ENCODE assay signal across 28 cellular contexts in genomic region chr6:116828983-116829382, GRCh38. TPM values are rescaled to one million over a fixed set of nuclear protein-coding genes. Genes with fewer than 3 reads are reported as not detected.
"Had no signal": no experiment of that assay in that cellular context is flagged by ENCODE, and none has a peak within 500 bp of the region (broad histone marks: within the 10 kb centered on the region; RNA-seq: fewer than 3 reads in every experiment).

TSS of gene GPRC6A (minus strand) at chr6:116829083. CDS start at chr6:116829013, 70 bp downstream.

- DNase-seq: activated CD4-positive, alpha-beta memory T cell treated with anti-CD3 and anti-CD28 coated beads for 36 hours; activated CD4-positive, alpha-beta T cell treated with anti-CD3 and anti-CD28 coated beads, Interleukin-2, amount 10 ng/mL, durations not matched to agents 7 days and 5 days; activated CD4-positive, CD25-positive, alpha-beta regulatory T cell; activated CD8-positive, alpha-beta memory T cell treated with anti-CD3 and anti-CD28 coated beads for 24 hours; activated gamma-delta T cell; activated naive CD4-positive, alpha-beta T cell treated with anti-CD3 and anti-CD28 coated beads, Interleukin-2, amount 10 ng/mL, durations not matched to agents 7 days and 5 days; activated naive CD8-positive, alpha-beta T cell treated with anti-CD3 and anti-CD28 coated beads for 36 hours; activated T-cell treated with anti-CD3 and anti-CD28 coated beads, Interleukin-2, amount 50 U/mL, for 4 hours; anterior cingulate cortex; cerebellar nuclear complex; MV-4-11; NCI-H1092 treated with DMSO at 0.1 percent for 48 hours; NCI-H1436 treated with DMSO at 0.1 percent for 48 hours; NCI-H187; NCI-H2107; NCI-H2171 treated with DMSO at 0.1 percent for 48 hours; NCI-H226; NCI-H526 treated with DMSO at 0.1 percent for 48 hours; NCI-H82; SIG-M5; T-helper 17 cell; T-helper 9 cell had no signal

- H3K27ac Mint-ChIP-seq: activated CD4-positive, alpha-beta memory T cell treated with anti-CD3 and anti-CD28 coated beads for 36 hours; activated CD4-positive, alpha-beta T cell treated with anti-CD3 and anti-CD28 coated beads, Interleukin-2, amount 10 ng/mL, durations not matched to agents 7 days and 5 days; activated naive CD4-positive, alpha-beta T cell treated with anti-CD3 and anti-CD28 coated beads, Interleukin-2, amount 10 ng/mL, durations not matched to agents 7 days and 5 days; activated naive CD8-positive, alpha-beta T cell treated with anti-CD3 and anti-CD28 coated beads for 36 hours; T-helper 17 cell had no signal

- H3K9me3 Mint-ChIP-seq: activated CD4-positive, alpha-beta memory T cell treated with anti-CD3 and anti-CD28 coated beads for 36 hours; activated CD4-positive, alpha-beta T cell treated with anti-CD3 and anti-CD28 coated beads, Interleukin-2, amount 10 ng/mL, durations not matched to agents 7 days and 5 days; activated naive CD4-positive, alpha-beta T cell treated with anti-CD3 and anti-CD28 coated beads, Interleukin-2, amount 10 ng/mL, durations not matched to agents 7 days and 5 days; activated naive CD8-positive, alpha-beta T cell treated with anti-CD3 and anti-CD28 coated beads for 36 hours had no signal

- H3K36me3 Mint-ChIP-seq: activated CD4-positive, alpha-beta memory T cell treated with anti-CD3 and anti-CD28 coated beads for 36 hours; activated naive CD4-positive, alpha-beta T cell treated with anti-CD3 and anti-CD28 coated beads, Interleukin-2, amount 10 ng/mL, durations not matched to agents 7 days and 5 days; activated naive CD8-positive, alpha-beta T cell treated with anti-CD3 and anti-CD28 coated beads for 36 hours had no signal

- ATAC-seq: activated T-cell treated with anti-CD3 and anti-CD28 coated beads, Interleukin-2, amount 50 U/mL, for 4 hours; T-helper 17 cell had no signal

- H3K4me1 Mint-ChIP-seq: activated CD4-positive, alpha-beta T cell treated with anti-CD3 and anti-CD28 coated beads, Interleukin-2, amount 10 ng/mL, durations not matched to agents 7 days and 5 days; activated naive CD4-positive, alpha-beta T cell treated with anti-CD3 and anti-CD28 coated beads, Interleukin-2, amount 10 ng/mL, durations not matched to agents 7 days and 5 days; activated naive CD8-positive, alpha-beta T cell treated with anti-CD3 and anti-CD28 coated beads for 36 hours; T-helper 17 cell had no signal

- H3K4me3 Mint-ChIP-seq: activated CD4-positive, alpha-beta memory T cell treated with anti-CD3 and anti-CD28 coated beads for 36 hours; activated CD4-positive, alpha-beta T cell treated with anti-CD3 and anti-CD28 coated beads, Interleukin-2, amount 10 ng/mL, durations not matched to agents 7 days and 5 days; activated naive CD4-positive, alpha-beta T cell treated with anti-CD3 and anti-CD28 coated beads, Interleukin-2, amount 10 ng/mL, durations not matched to agents 7 days and 5 days; activated naive CD8-positive, alpha-beta T cell treated with anti-CD3 and anti-CD28 coated beads for 36 hours; activated T-cell treated with anti-CD3 and anti-CD28 coated beads, Interleukin-2, amount 50 U/mL, for 4 hours; T-helper 17 cell had no signal

- H3K27me3 Mint-ChIP-seq: activated CD4-positive, alpha-beta memory T cell treated with anti-CD3 and anti-CD28 coated beads for 36 hours; activated naive CD4-positive, alpha-beta T cell treated with anti-CD3 and anti-CD28 coated beads, Interleukin-2, amount 10 ng/mL, durations not matched to agents 7 days and 5 days; activated naive CD8-positive, alpha-beta T cell treated with anti-CD3 and anti-CD28 coated beads for 36 hours; T-helper 17 cell had no signal

- H3K27ac ChIP-seq: KMS-11 had no signal

- H3K9ac ChIP-seq: KMS-11 had no signal

- H3K4me2 ChIP-seq: KMS-11 had no signal

RNA-seq across cellular contexts. Expression of gene GPRC6A, which starts in this region (rescaled TPM):
- total RNA-seq: activated CD4-positive, alpha-beta memory T cell treated with anti-CD3 and anti-CD28 coated beads for 36 hours; activated CD4-positive, alpha-beta T cell treated with anti-CD3 and anti-CD28 coated beads, Interleukin-2, amount 10 ng/mL, durations not matched to agents 7 days and 5 days; activated naive CD8-positive, alpha-beta T cell treated with anti-CD3 and anti-CD28 coated beads for 36 hours; activated T-cell treated with anti-CD3 and anti-CD28 coated beads, Interleukin-2, amount 50 U/mL, for 4 hours; cardiac septum; MCF 10A; NCI-H460; OCI-LY7; RPMI7951; T-helper 17 cell had no signal
